ENCODE assay signal across 1 cellular context in genomic region chr6:158554611-158555361, GRCh38.
TF ChIP-seq lines count a peak whose summit lies in the region.

No MANE protein-coding gene starts in this region.

TF ChIP-seq in HepG2, 621 proteins besides CTCF, POLR2A, EP300 and RAD21 (continued from another document):
- no peak for TF ChIP-seq ISX (CRISPR knock-in tag; conservative IDR thresholded peaks at IDR 0.05)
- no peak for TF ChIP-seq ZNF180 (CRISPR knock-in tag; IDR thresholded peaks at IDR 0.05; ENCODE audit: borderline replicate concordance, low read depth)
- TF ChIP-seq, protein P1, sequence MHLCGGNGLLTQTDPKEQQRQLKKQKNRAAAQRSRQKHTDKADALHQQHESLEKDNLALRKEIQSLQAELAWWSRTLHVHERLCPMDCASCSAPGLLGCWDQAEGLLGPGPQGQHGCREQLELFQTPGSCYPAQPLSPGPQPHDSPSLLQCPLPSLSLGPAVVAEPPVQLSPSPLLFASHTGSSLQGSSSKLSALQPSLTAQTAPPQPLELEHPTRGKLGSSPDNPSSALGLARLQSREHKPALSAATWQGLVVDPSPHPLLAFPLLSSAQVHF (CRISPR knock-in tag; IDR thresholded peaks at IDR 0.05): no peak
- TF ChIP-seq FOXK1 (CRISPR knock-in tag; IDR thresholded peaks at IDR 0.05; ENCODE audit: borderline replicate concordance, low read depth): peak; percentile 91
- no peak for TF ChIP-seq ZNF839 (CRISPR knock-in tag; IDR thresholded peaks at IDR 0.05; ENCODE audit: borderline replicate concordance)
- TF ChIP-seq ZBTB40 (IDR thresholded peaks at IDR 0.05): no peak
- no peak for TF ChIP-seq ZBTB40 (CRISPR knock-in tag; IDR thresholded peaks at IDR 0.05)
- TF ChIP-seq MED8 (CRISPR knock-in tag; IDR thresholded peaks at IDR 0.05; ENCODE audit: insufficient replicate concordance): peak; percentile 52
- TF ChIP-seq, protein P2, sequence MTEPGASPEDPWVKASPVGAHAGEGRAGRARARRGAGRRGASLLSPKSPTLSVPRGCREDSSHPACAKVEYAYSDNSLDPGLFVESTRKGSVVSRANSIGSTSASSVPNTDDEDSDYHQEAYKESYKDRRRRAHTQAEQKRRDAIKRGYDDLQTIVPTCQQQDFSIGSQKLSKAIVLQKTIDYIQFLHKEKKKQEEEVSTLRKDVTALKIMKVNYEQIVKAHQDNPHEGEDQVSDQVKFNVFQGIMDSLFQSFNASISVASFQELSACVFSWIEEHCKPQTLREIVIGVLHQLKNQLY (CRISPR knock-in tag; IDR thresholded peaks at IDR 0.05): peak; percentile 80
- TF ChIP-seq ZNF281 (CRISPR knock-in tag; IDR thresholded peaks at IDR 0.05; ENCODE audit: borderline replicate concordance): peak; percentile 19; the same call in 1 of the 2 replicates
- peak; percentile 60; the same call in 1 of the 2 replicates for TF ChIP-seq KLF9 (CRISPR knock-in tag; IDR thresholded peaks at IDR 0.05; ENCODE audit: low read depth)
- peak; percentile 87; the same call in 1 of the 2 replicates for TF ChIP-seq SNAPC2 (CRISPR knock-in tag; IDR thresholded peaks at IDR 0.05)
- TF ChIP-seq ZNF766 (CRISPR knock-in tag; IDR thresholded peaks at IDR 0.05; ENCODE audit: borderline replicate concordance): 0 out of 2 replicates have a peak, but pooled peaks have one; percentile 10
- TF ChIP-seq NFE2L2 (IDR thresholded peaks at IDR 0.05; ENCODE audit: low read length): no peak
- TF ChIP-seq, protein P3, sequence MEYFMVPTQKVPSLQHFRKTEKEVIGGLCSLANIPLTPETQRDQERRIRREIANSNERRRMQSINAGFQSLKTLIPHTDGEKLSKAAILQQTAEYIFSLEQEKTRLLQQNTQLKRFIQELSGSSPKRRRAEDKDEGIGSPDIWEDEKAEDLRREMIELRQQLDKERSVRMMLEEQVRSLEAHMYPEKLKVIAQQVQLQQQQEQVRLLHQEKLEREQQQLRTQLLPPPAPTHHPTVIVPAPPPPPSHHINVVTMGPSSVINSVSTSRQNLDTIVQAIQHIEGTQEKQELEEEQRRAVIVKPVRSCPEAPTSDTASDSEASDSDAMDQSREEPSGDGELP (IDR thresholded peaks at IDR 0.05; ENCODE audit: borderline replicate concordance, low read depth): peak; percentile 77; the same call in 1 of the 2 replicates
- TF ChIP-seq NR2F2 (IDR thresholded peaks at IDR 0.05; ENCODE audit: borderline replicate concordance, low read depth): peak; percentile 69; the same call in 1 of the 2 replicates
- 0 out of 2 replicates have a peak, but pooled peaks have one; percentile 81 for TF ChIP-seq SNAPC5 (CRISPR knock-in tag; IDR thresholded peaks at IDR 0.05; ENCODE audit: borderline replicate concordance)
TF ChIP-seq in HepG2: peak in this region for 171.
